Comparison of ENCODE assay signal across 8 cellular contexts in genomic region chr7:114922151-114922651, GRCh38. TPM values are rescaled to one million over a fixed set of nuclear protein-coding genes. Genes with fewer than 3 reads are reported as not detected.
A peak's percentile ranks its signal among the peaks of the same experiment; 100 is the strongest.
DNase-seq lines count a peak whose midpoint lies in the region; ATAC-seq, FAIRE-seq and TF ChIP-seq lines count a peak whose summit lies in the region.

No MANE protein-coding gene starts in this region.

- peak overlapping the region; percentile 79 to 96 (median 89) for H3K27ac ChIP-seq in tibial nerve

- peaks cover 0 to 41% (median 11%) of the 10 kb centered on the region in 4 donors for H3K4me1 ChIP-seq in tibial nerve

- TF ChIP-seq CTCF in foreskin fibroblast (IDR thresholded peaks at IDR 0.05; ENCODE audit: low read depth, low read length) (no peak), omental fat pad (IDR thresholded peaks at IDR 0.05) (no peak), tibial nerve (IDR thresholded peaks at IDR 0.05) (no peak)

- ATAC-seq in HG02678 (IDR thresholded peaks at IDR 0.05; ENCODE audit: unreplicated experiment) (peak; percentile 44), omental fat pad (ENCODE audit: low FRiP score) (peak; percentile 85)
- peak; percentile 67 for ATAC-seq in activated T-helper 17 cell treated with anti-CD3 and anti-CD28 coated beads, Interleukin-2, amount 50 U/mL, for 72 hours (replicated peaks)

- H3K27me3 ChIP-seq in tibial nerve, result no peaks in the 10 kb centered on the region

- H3K27ac Mint-ChIP-seq in activated T-helper 17 cell treated with anti-CD3 and anti-CD28 coated beads, Interleukin-2, amount 50 U/mL, for 72 hours, result peak overlapping the region; percentile 100

- no peaks in the 10 kb centered on the region for H3K9me3 ChIP-seq in tibial nerve

- no peaks in the 10 kb centered on the region for H3K27me3 Mint-ChIP-seq in activated T-helper 17 cell treated with anti-CD3 and anti-CD28 coated beads, Interleukin-2, amount 50 U/mL, for 72 hours

- H3K36me3 Mint-ChIP-seq in activated T-helper 17 cell treated with anti-CD3 and anti-CD28 coated beads, Interleukin-2, amount 50 U/mL, for 72 hours (ENCODE audit: low read depth), result peaks cover 52% of the 10 kb centered on the region

- H3K36me3 ChIP-seq in tibial nerve, result no peaks in the 10 kb centered on the region

- DNase-seq in GM18507 (ENCODE audit: extremely low spot score, insufficient read length, low read depth) (no peak), NCI-H69 (lab: John Stamatoyannopoulos, UW) (peak; percentile 85), foreskin fibroblast (peak; percentile 49 to 81), omental fat pad (ENCODE audit: low spot score) (no peak), tibial nerve (ENCODE audit: low spot score in 2 of 2) (peak; percentile 19 to 26), SW480 (ENCODE audit: low spot score) (no peak)

- peak; percentile 47 for FAIRE-seq in GM18507 (lab: Jason Lieb, UNC)

- H3K9me3 Mint-ChIP-seq in activated T-helper 17 cell treated with anti-CD3 and anti-CD28 coated beads, Interleukin-2, amount 50 U/mL, for 72 hours, result no peaks in the 10 kb centered on the region

- H3K4me3 ChIP-seq in foreskin fibroblast (ENCODE audit: low read depth in 1 of 2, low read length in 2 of 2) (peak overlapping the region; percentile 78 to 80), tibial nerve (peak overlapping the region; percentile 71 to 93 (median 86))

- no peak for TF ChIP-seq POLR2A in tibial nerve (IDR thresholded peaks at IDR 0.05)

- WGBS in tibial nerve, 2 donors, result 0 to 1% methylated on average over 47 to 48 of the region's 48 CpGs

- peak in 1 of 2 donors; percentile 61 for TF ChIP-seq EP300 in tibial nerve (IDR thresholded peaks at IDR 0.05)

- peak overlapping the region; percentile 99 for H3K4me3 Mint-ChIP-seq in activated T-helper 17 cell treated with anti-CD3 and anti-CD28 coated beads, Interleukin-2, amount 50 U/mL, for 72 hours

- H3K4me1 Mint-ChIP-seq in activated T-helper 17 cell treated with anti-CD3 and anti-CD28 coated beads, Interleukin-2, amount 50 U/mL, for 72 hours, result peaks cover 41% of the 10 kb centered on the region

RNA-seq across cellular contexts. Expression of gene MDFIC, which starts 0.3 kb away (rescaled TPM):
- total RNA-seq in activated T-helper 17 cell treated with anti-CD3 and anti-CD28 coated beads, Interleukin-2, amount 50 U/mL, for 72 hours, result 10 to 100 TPM; 64.1 to 97.3 TPM
- total RNA-seq in omental fat pad (100 to 1,000 TPM in 1 of 4 donors, 10 to 100 TPM in 3; 46.7 to 176 (median 79.2) TPM), tibial nerve (10 to 100 TPM; 41.2 to 72.2 (median 67.4) TPM)

Comparison
In these comparisons a context has a peak if more than half of its experiments do, and no peak if none do; other contexts are left out.
1. DNase-seq: peak in NCI-H69 (single experiment), foreskin fibroblast (2 of 2) and tibial nerve (2 of 2); none in GM18507 (single experiment), omental fat pad (single experiment) and SW480 (single experiment).
2. Peak in every context shown above with its lines, with median percentiles within 50 percentile points of each other: ATAC-seq.